In genomic region chrX:21912989-21913388, GRCh38 we compare ENCODE assay signal across 36 cellular contexts. TPM values are rescaled to one million over a fixed set of nuclear protein-coding genes. Genes with fewer than 3 reads are reported as not detected.
"Had no signal": no experiment of that assay in that cellular context is flagged by ENCODE, and none has a peak within 500 bp of the region (broad histone marks: within the 10 kb centered on the region; RNA-seq: fewer than 3 reads in every experiment).

No MANE protein-coding gene starts in this region.

- H3K36me3 ChIP-seq: ascending aorta, cardiac muscle cell, WERI-Rb-1 had no signal

- H3K9me3 Mint-ChIP-seq: activated CD4-positive, alpha-beta memory T cell treated with anti-CD3 and anti-CD28 coated beads for 36 hours; activated CD4-positive, alpha-beta T cell treated with anti-CD3 and anti-CD28 coated beads, Interleukin-2, amount 10 ng/mL, durations not matched to agents 24 days and 14 days; activated CD8-positive, alpha-beta T cell treated with anti-CD3 and anti-CD28 coated beads for 36 hours; activated naive CD4-positive, alpha-beta T cell treated with anti-CD3 and anti-CD28 coated beads, Interleukin-2, amount 10 ng/mL, durations not matched to agents 7 days and 5 days; activated naive CD4-positive, alpha-beta T cell treated with anti-CD3 and anti-CD28 coated beads, Interleukin-2, amount 50 U/mL, for 24 hours; activated naive CD8-positive, alpha-beta T cell treated with anti-CD3 and anti-CD28 coated beads, Interleukin-2, amount 10 ng/mL, durations not matched to agents 7 days and 5 days; activated naive CD8-positive, alpha-beta T cell treated with anti-CD3 and anti-CD28 coated beads, Interleukin-2, amount 50 U/mL, for 24 hours; activated T-cell treated with anti-CD3 and anti-CD28 coated beads, Interleukin-2, amount 50 U/mL, for 24 hours; activated T-helper 2 cell treated with anti-CD3 and anti-CD28 coated beads, Interferon-gamma antibody, Interleukin-2, Interleukin-4, amounts not matched to agents 10 μg/mL and 5 μg/mL and 100 μg/mL, durations not matched to agents 14 hours and 24 hours and 36 hours; central memory CD8-positive, alpha-beta T cell; T-helper 1 cell treated with Interleukin-12 subunit alpha and Interleukin-12 subunit beta and Interleukin-4 antibody, amounts not matched to agents 30 μg/mL and 1 μg/mL, for 36 hours; T-helper 2 cell treated with Interferon-gamma antibody and Interleukin-4, amounts not matched to agents 5 μg/mL and 100 μg/mL, for 36 hours; WTC11 had no signal

- H3K27ac ChIP-seq: ascending aorta, cardiac muscle cell, WERI-Rb-1 had no signal

- DNase-seq: activated CD4-positive, alpha-beta memory T cell treated with anti-CD3 and anti-CD28 coated beads for 36 hours; activated CD4-positive, alpha-beta T cell treated with anti-CD3 and anti-CD28 coated beads for 4 hours; activated CD4-positive, alpha-beta T cell treated with anti-CD3 and anti-CD28 coated beads, Interleukin-2, amount 10 ng/mL, durations not matched to agents 24 days and 14 days; activated CD4-positive, alpha-beta T cell treated with anti-CD3 and anti-CD28 coated beads, Interleukin-2, amount 50 U/mL, for 1 hour; activated CD4-positive, alpha-beta T cell treated with anti-CD3 and anti-CD28 coated beads, Interleukin-2, amount 50 U/mL, for 4 hours; activated CD4-positive, CD25-positive, alpha-beta regulatory T cell; activated CD4-positive, CD25-positive, alpha-beta regulatory T cell treated with anti-CD3 and anti-CD28 coated beads, Interleukin-2, amount 50 U/mL, for 72 hours; activated CD8-positive, alpha-beta memory T cell treated with anti-CD3 and anti-CD28 coated beads, Interleukin-2, amount 10 ng/mL, durations not matched to agents 7 days and 5 days; activated CD8-positive, alpha-beta memory T cell treated with anti-CD3 and anti-CD28 coated beads, Interleukin-2, amount 50 U/mL, for 48 hours; activated CD8-positive, alpha-beta T cell treated with anti-CD3 and anti-CD28 coated beads for 36 hours; activated effector memory CD4-positive, alpha-beta T cell treated with Interleukin-2 at 50 U/mL for 16 hours; activated gamma-delta T cell; activated naive CD4-positive, alpha-beta T cell treated with anti-CD3 and anti-CD28 coated beads, Interleukin-2, amount 10 ng/mL, durations not matched to agents 7 days and 5 days; activated naive CD4-positive, alpha-beta T cell treated with Interleukin-2 at 50 U/mL for 16 hours; activated naive CD8-positive, alpha-beta T cell treated with anti-CD3 and anti-CD28 coated beads, Interleukin-2, amount 10 ng/mL, durations not matched to agents 7 days and 5 days; activated naive CD8-positive, alpha-beta T cell treated with anti-CD3 and anti-CD28 coated beads, Interleukin-2, amount 50 U/mL, for 24 hours; activated T-cell treated with anti-CD3 and anti-CD28 coated beads, Interleukin-2, amount 50 U/mL, for 24 hours; activated T-cell treated with anti-CD3 and anti-CD28 coated beads, Interleukin-2, amount 50 U/mL, for 48 hours; amygdala; anterior cingulate cortex; caudate nucleus; cerebellar nuclear complex; T-helper 1 cell; T-helper 2 cell; T-helper 9 cell; WERI-Rb-1 had no signal

- H3K4me1 Mint-ChIP-seq: activated CD8-positive, alpha-beta memory T cell treated with anti-CD3 and anti-CD28 coated beads, Interleukin-2, amount 10 ng/mL, durations not matched to agents 7 days and 5 days; activated naive CD4-positive, alpha-beta T cell treated with anti-CD3 and anti-CD28 coated beads, Interleukin-2, amount 10 ng/mL, durations not matched to agents 7 days and 5 days; activated naive CD4-positive, alpha-beta T cell treated with anti-CD3 and anti-CD28 coated beads, Interleukin-2, amount 50 U/mL, for 24 hours; activated naive CD8-positive, alpha-beta T cell treated with anti-CD3 and anti-CD28 coated beads, Interleukin-2, amount 10 ng/mL, durations not matched to agents 7 days and 5 days; activated naive CD8-positive, alpha-beta T cell treated with anti-CD3 and anti-CD28 coated beads, Interleukin-2, amount 50 U/mL, for 24 hours; central memory CD8-positive, alpha-beta T cell; WTC11 had no signal

- ATAC-seq: activated CD8-positive, alpha-beta memory T cell treated with anti-CD3 and anti-CD28 coated beads, Interleukin-2, amount 10 ng/mL, durations not matched to agents 7 days and 5 days; activated CD8-positive, alpha-beta T cell treated with anti-CD3 and anti-CD28 coated beads for 36 hours; activated naive CD8-positive, alpha-beta T cell treated with anti-CD3 and anti-CD28 coated beads, Interleukin-2, amount 50 U/mL, for 24 hours; WTC11 had no signal

- H3K4me3 ChIP-seq: ascending aorta, cardiac muscle cell had no signal

- H3K36me3 Mint-ChIP-seq: activated CD4-positive, alpha-beta memory T cell treated with anti-CD3 and anti-CD28 coated beads for 36 hours; activated CD8-positive, alpha-beta memory T cell treated with anti-CD3 and anti-CD28 coated beads, Interleukin-2, amount 10 ng/mL, durations not matched to agents 7 days and 5 days; activated naive CD4-positive, alpha-beta T cell treated with anti-CD3 and anti-CD28 coated beads, Interleukin-2, amount 10 ng/mL, durations not matched to agents 7 days and 5 days; activated naive CD8-positive, alpha-beta T cell treated with anti-CD3 and anti-CD28 coated beads, Interleukin-2, amount 10 ng/mL, durations not matched to agents 7 days and 5 days; brain; WTC11 had no signal

- H3K4me1 ChIP-seq: ascending aorta had no signal

- H3K9me3 ChIP-seq: ascending aorta had no signal

- H3K27me3 Mint-ChIP-seq: activated CD4-positive, alpha-beta memory T cell treated with anti-CD3 and anti-CD28 coated beads for 36 hours; activated CD4-positive, alpha-beta T cell treated with anti-CD3 and anti-CD28 coated beads, Interleukin-2, amount 10 ng/mL, durations not matched to agents 24 days and 14 days; activated CD8-positive, alpha-beta memory T cell treated with anti-CD3 and anti-CD28 coated beads, Interleukin-2, amount 10 ng/mL, durations not matched to agents 7 days and 5 days; activated CD8-positive, alpha-beta T cell treated with anti-CD3 and anti-CD28 coated beads for 36 hours; activated naive CD4-positive, alpha-beta T cell treated with anti-CD3 and anti-CD28 coated beads, Interleukin-2, amount 10 ng/mL, durations not matched to agents 7 days and 5 days; activated naive CD4-positive, alpha-beta T cell treated with anti-CD3 and anti-CD28 coated beads, Interleukin-2, amount 50 U/mL, for 24 hours; activated naive CD8-positive, alpha-beta T cell; activated naive CD8-positive, alpha-beta T cell treated with anti-CD3 and anti-CD28 coated beads, Interleukin-2, amount 10 ng/mL, durations not matched to agents 7 days and 5 days; activated naive CD8-positive, alpha-beta T cell treated with anti-CD3 and anti-CD28 coated beads, Interleukin-2, amount 50 U/mL, for 24 hours; central memory CD8-positive, alpha-beta T cell had no signal

- H3K4me3 Mint-ChIP-seq: activated CD4-positive, alpha-beta memory T cell treated with anti-CD3 and anti-CD28 coated beads for 36 hours; activated CD4-positive, alpha-beta T cell treated with anti-CD3 and anti-CD28 coated beads, Interleukin-2, amount 10 ng/mL, durations not matched to agents 24 days and 14 days; activated CD8-positive, alpha-beta memory T cell treated with anti-CD3 and anti-CD28 coated beads, Interleukin-2, amount 10 ng/mL, durations not matched to agents 7 days and 5 days; activated CD8-positive, alpha-beta T cell treated with anti-CD3 and anti-CD28 coated beads for 36 hours; activated naive CD4-positive, alpha-beta T cell treated with anti-CD3 and anti-CD28 coated beads, Interleukin-2, amount 10 ng/mL, durations not matched to agents 7 days and 5 days; activated naive CD4-positive, alpha-beta T cell treated with anti-CD3 and anti-CD28 coated beads, Interleukin-2, amount 50 U/mL, for 24 hours; activated naive CD8-positive, alpha-beta T cell; activated naive CD8-positive, alpha-beta T cell treated with anti-CD3 and anti-CD28 coated beads, Interleukin-2, amount 10 ng/mL, durations not matched to agents 7 days and 5 days; activated naive CD8-positive, alpha-beta T cell treated with anti-CD3 and anti-CD28 coated beads, Interleukin-2, amount 50 U/mL, for 24 hours; activated T-cell treated with anti-CD3 and anti-CD28 coated beads, Interleukin-2, amount 50 U/mL, for 24 hours; brain; central memory CD8-positive, alpha-beta T cell; T-helper 1 cell treated with Interleukin-12 subunit alpha and Interleukin-12 subunit beta and Interleukin-4 antibody, amounts not matched to agents 30 μg/mL and 1 μg/mL, for 36 hours; T-helper 2 cell treated with Interferon-gamma antibody and Interleukin-4, amounts not matched to agents 5 μg/mL and 100 μg/mL, for 36 hours; WTC11 had no signal

- H3K27ac Mint-ChIP-seq: activated CD4-positive, alpha-beta memory T cell treated with anti-CD3 and anti-CD28 coated beads for 36 hours; activated CD8-positive, alpha-beta memory T cell treated with anti-CD3 and anti-CD28 coated beads, Interleukin-2, amount 10 ng/mL, durations not matched to agents 7 days and 5 days; activated CD8-positive, alpha-beta T cell treated with anti-CD3 and anti-CD28 coated beads for 36 hours; activated naive CD4-positive, alpha-beta T cell treated with anti-CD3 and anti-CD28 coated beads, Interleukin-2, amount 10 ng/mL, durations not matched to agents 7 days and 5 days; activated naive CD4-positive, alpha-beta T cell treated with anti-CD3 and anti-CD28 coated beads, Interleukin-2, amount 50 U/mL, for 24 hours; activated naive CD8-positive, alpha-beta T cell; activated naive CD8-positive, alpha-beta T cell treated with anti-CD3 and anti-CD28 coated beads, Interleukin-2, amount 10 ng/mL, durations not matched to agents 7 days and 5 days; activated naive CD8-positive, alpha-beta T cell treated with anti-CD3 and anti-CD28 coated beads, Interleukin-2, amount 50 U/mL, for 24 hours; activated T-cell treated with anti-CD3 and anti-CD28 coated beads, Interleukin-2, amount 50 U/mL, for 24 hours; activated T-helper 2 cell treated with anti-CD3 and anti-CD28 coated beads, Interferon-gamma antibody, Interleukin-2, Interleukin-4, amounts not matched to agents 10 μg/mL and 5 μg/mL and 100 μg/mL, durations not matched to agents 14 hours and 24 hours and 36 hours; T-helper 1 cell treated with Interleukin-12 subunit alpha and Interleukin-12 subunit beta and Interleukin-4 antibody, amounts not matched to agents 30 μg/mL and 1 μg/mL, for 36 hours; T-helper 2 cell treated with Interferon-gamma antibody and Interleukin-4, amounts not matched to agents 5 μg/mL and 100 μg/mL, for 36 hours; WTC11 had no signal

RNA-seq across cellular contexts. Expression of gene YY2, which starts 57.2 kb away (rescaled TPM):
- total RNA-seq: ascending aorta had no signal
